14 cellular contexts compared by ENCODE assay signal in the genomic region with DNA sequence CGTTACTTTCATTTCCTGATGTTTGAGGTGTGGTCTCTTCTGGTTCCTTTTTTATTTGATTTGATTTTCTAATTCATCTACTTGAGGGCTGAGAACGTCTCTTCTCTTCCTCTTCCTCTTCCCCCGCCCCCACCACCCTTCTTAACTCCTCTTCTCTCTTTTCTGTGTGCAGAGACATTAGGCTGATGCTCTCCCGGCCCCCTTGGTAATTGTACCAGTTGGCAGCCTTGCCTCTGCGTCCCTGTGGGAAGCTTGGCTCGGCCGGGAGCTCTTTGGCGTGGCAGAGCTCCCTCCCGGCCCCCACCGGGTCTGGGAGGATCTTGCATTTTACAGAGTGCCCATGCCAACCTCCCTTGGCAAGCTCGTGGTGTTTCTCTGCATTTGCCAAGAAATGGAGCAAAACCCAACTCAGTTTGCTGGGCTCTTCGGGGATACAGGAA. TPM values are rescaled to one million over a fixed set of nuclear protein-coding genes. Genes with fewer than 3 reads are reported as not detected.
DNase-seq lines count a peak whose midpoint lies in the region; ATAC-seq, FAIRE-seq and TF ChIP-seq lines count a peak whose summit lies in the region.
"Had no signal": no experiment of that assay in that cellular context is flagged by ENCODE, and none has a peak within 500 bp of the region (broad histone marks: within the 10 kb centered on the region; RNA-seq: fewer than 3 reads in every experiment).

No MANE protein-coding gene starts in this region.

- no TSS peak for BruUV-seq in endothelial cell of umbilical vein (replicated peaks; lab: Mats Ljungman, UMichigan)

- H3K27ac Mint-ChIP-seq in activated CD8-positive, alpha-beta T cell treated with anti-CD3 and anti-CD28 coated beads for 36 hours: no peak overlapping the region
- H3K27ac Mint-ChIP-seq: CD8-positive, alpha-beta T cell; stimulated activated naive B cell treated with anti-CD40 and anti-IgM and Interleukin-4, amounts not matched to agents 10 μg/mL and 1 μg/mL and 100 μg/mL, for 72 hours had no signal

- no peak overlapping the region for H3K4me3 Mint-ChIP-seq in activated CD8-positive, alpha-beta T cell treated with anti-CD3 and anti-CD28 coated beads for 36 hours
- H3K4me3 Mint-ChIP-seq: CD8-positive, alpha-beta T cell; stimulated activated naive B cell treated with anti-CD40 and anti-IgM and Interleukin-4, amounts not matched to agents 10 μg/mL and 1 μg/mL and 100 μg/mL, for 72 hours had no signal

- H3K9me3 Mint-ChIP-seq in activated CD8-positive, alpha-beta T cell treated with anti-CD3 and anti-CD28 coated beads for 36 hours: no peaks in the 10 kb centered on the region
- H3K9me3 Mint-ChIP-seq: CD8-positive, alpha-beta T cell; stimulated activated naive B cell treated with anti-CD40 and anti-IgM and Interleukin-4, amounts not matched to agents 10 μg/mL and 1 μg/mL and 100 μg/mL, for 72 hours had no signal

- POLR2A ChIA-PET in endothelial cell of umbilical vein (lab: Charles Lee): no interaction called here
- POLR2A ChIA-PET in activated CD8-positive, alpha-beta T cell treated with anti-CD3 and anti-CD28 coated beads for 36 hours (lab: Charles Lee): no interaction called here

- H3K4me2 ChIP-seq in BLaER1 treated with 17β-estradiol and CSF1 and Interleukin-3, amounts not matched to agents 10 nM and 100 nM: peak overlapping the region; percentile 16 to 71 (median 47); a peak in 20 of 22 replicates
- no peak overlapping the region for H3K4me2 ChIP-seq in endothelial cell of umbilical vein (ENCODE audit: insufficient read depth, low read length)

- no peaks in the 10 kb centered on the region for H3K9me1 ChIP-seq in endothelial cell of umbilical vein (replicated peaks; ENCODE audit: control insufficient read depth, extremely low read depth, insufficient read depth, low read length)

- H2AFZ ChIP-seq in endothelial cell of umbilical vein (ENCODE audit: low read depth, low read length): peak overlapping the region; percentile 30

- no peaks in the 10 kb centered on the region for H3K9me3 ChIP-seq in BLaER1 treated with 17β-estradiol and CSF1 and Interleukin-3, amounts not matched to agents 10 nM and 100 nM (replicated peaks in 1 of 11)
- H3K9me3 ChIP-seq in endothelial cell of umbilical vein (replicated peaks; ENCODE audit: control insufficient read depth, insufficient read depth, low read length) (no peaks in the 10 kb centered on the region), pancreas (no peaks in the 10 kb centered on the region)

- H3K4me1 Mint-ChIP-seq in activated CD8-positive, alpha-beta T cell treated with anti-CD3 and anti-CD28 coated beads for 36 hours (ENCODE audit: low read depth): peaks cover 4% of the 10 kb centered on the region

- no peak overlapping the region for H3K27ac ChIP-seq in BLaER1 treated with 17β-estradiol and CSF1 and Interleukin-3, amounts not matched to agents 10 nM and 100 nM
- H3K27ac ChIP-seq in endothelial cell of umbilical vein (ENCODE audit: insufficient read depth, low read depth, low read length): no peak overlapping the region
- H3K27ac ChIP-seq in pancreas: no peak overlapping the region

- no peaks in the 10 kb centered on the region for H4K20me1 ChIP-seq in BLaER1 treated with 17β-estradiol and CSF1 and Interleukin-3, amounts not matched to agents 10 nM and 100 nM
- H4K20me1 ChIP-seq in endothelial cell of umbilical vein (replicated peaks; ENCODE audit: control insufficient read depth, extremely low read depth, insufficient read depth, low read length): no peaks in the 10 kb centered on the region

- DNase-seq in NCI-H446 treated with DMSO at 0.1 percent for 48 hours (lab: John Stamatoyannopoulos, UW) (peak; percentile 93), endothelial cell of umbilical vein (ENCODE audit: low read depth, low spot score) (no peak), pancreas (peak in 4 of 6 donors; percentile 23 to 56 (median 42)), D721Med (ENCODE audit: insufficient read length, low spot score) (no peak)
- DNase-seq in stimulated activated naive CD4-positive, alpha-beta T cell (lab: John Stamatoyannopoulos, UW): no peak
- no peak for DNase-seq in activated CD8-positive, alpha-beta T cell treated with anti-CD3 and anti-CD28 coated beads for 36 hours
- DNase-seq: stimulated activated naive B cell treated with anti-CD40 and anti-IgM and Interleukin-4, amounts not matched to agents 10 μg/mL and 1 μg/mL and 100 μg/mL, for 72 hours had no signal

- TF ChIP-seq CTCF in endothelial cell of umbilical vein (IDR thresholded peaks at IDR 0.05; ENCODE audit: extremely low read depth in 1 of 2, insufficient read depth in 1 of 2, low read depth in 1 of 2, low read length in 2 of 2) (no peak), pancreas (IDR thresholded peaks at IDR 0.05) (no peak), D721Med (IDR thresholded peaks at IDR 0.05; ENCODE audit: insufficient read depth, missing control alignments) (no peak)
- TF ChIP-seq CTCF in activated CD8-positive, alpha-beta T cell treated with anti-CD3 and anti-CD28 coated beads for 36 hours (IDR thresholded peaks at IDR 0.05): no peak

- H3K27me3 Mint-ChIP-seq in activated CD8-positive, alpha-beta T cell treated with anti-CD3 and anti-CD28 coated beads for 36 hours: no peaks in the 10 kb centered on the region

- 30 to 36% methylated on average over 12 of the region's 12 CpGs for whole genome bisulfite sequencing in pancreas, 2 donors

- H3K36me3 ChIP-seq in BLaER1 treated with 17β-estradiol and CSF1 and Interleukin-3, amounts not matched to agents 10 nM and 100 nM: no peaks in the 10 kb centered on the region
- H3K36me3 ChIP-seq in endothelial cell of umbilical vein (ENCODE audit: control insufficient read depth in 2 of 2, extremely low read depth in 1 of 2, insufficient read depth in 2 of 2, low read length in 2 of 2) (no peaks in the 10 kb centered on the region), pancreas (no peaks in the 10 kb centered on the region)

- H3K79me2 ChIP-seq in endothelial cell of umbilical vein (ENCODE audit: control insufficient read depth, insufficient read depth, low read length): no peaks in the 10 kb centered on the region

- H3K36me3 Mint-ChIP-seq in activated CD8-positive, alpha-beta T cell treated with anti-CD3 and anti-CD28 coated beads for 36 hours (ENCODE audit: low read depth): no peaks in the 10 kb centered on the region
- H3K36me3 Mint-ChIP-seq: CD8-positive, alpha-beta T cell had no signal

- ATAC-seq in pancreas (peak; percentile 48 to 77 (median 58)), GM18861 (IDR thresholded peaks at IDR 0.05; ENCODE audit: unreplicated experiment) (no peak)
- ATAC-seq in activated CD8-positive, alpha-beta T cell treated with anti-CD3 and anti-CD28 coated beads for 36 hours: no peak
- ATAC-seq: CD8-positive, alpha-beta T cell; K562; stimulated activated naive B cell treated with anti-CD40 and anti-IgM and Interleukin-4, amounts not matched to agents 10 μg/mL and 1 μg/mL and 100 μg/mL, for 72 hours had no signal

- no peaks in the 10 kb centered on the region for H3K27me3 ChIP-seq in BLaER1 treated with 17β-estradiol and CSF1 and Interleukin-3, amounts not matched to agents 10 nM and 100 nM
- H3K27me3 ChIP-seq in endothelial cell of umbilical vein (ENCODE audit: control insufficient read depth in 2 of 2, insufficient read depth in 2 of 2, low read length in 2 of 2) (peaks cover 2 to 6% of the 10 kb centered on the region in 2 experiments), pancreas (no peaks in the 10 kb centered on the region)

- CTCF ChIA-PET in endothelial cell of umbilical vein (lab: Charles Lee): no interaction called here
- CTCF ChIA-PET in activated CD8-positive, alpha-beta T cell treated with anti-CD3 and anti-CD28 coated beads for 36 hours (lab: Charles Lee): no interaction called here

- no peak overlapping the region for H3K4me3 ChIP-seq in BLaER1 treated with 17β-estradiol and CSF1 and Interleukin-3, amounts not matched to agents 10 nM and 100 nM
- H3K4me3 ChIP-seq in endothelial cell of umbilical vein (replicated peaks in 1 of 3; ENCODE audit: insufficient read depth in 1 of 3, low read depth in 1 of 3, low read length in 3 of 3) (no peak overlapping the region), pancreas (no peak overlapping the region)
- H3K4me3 ChIP-seq: K562, lung had no signal

- no peak overlapping the region for H3K9ac ChIP-seq in BLaER1 treated with 17β-estradiol and CSF1 and Interleukin-3, amounts not matched to agents 10 nM and 100 nM
- H3K9ac ChIP-seq in endothelial cell of umbilical vein (replicated peaks; ENCODE audit: extremely low read depth, insufficient read depth, low read length): no peak overlapping the region

- TF ChIP-seq POLR2A in endothelial cell of umbilical vein (IDR thresholded peaks at IDR 0.05; ENCODE audit: low read depth, low read length): no peak

- intact Hi-C loops in endothelial cell of umbilical vein (cut with micrococcal nuclease) (no loop called here), pancreas (cut with DNase I) (no loop called here)
- intact Hi-C loops in activated CD8-positive, alpha-beta T cell treated with anti-CD3 and anti-CD28 coated beads for 36 hours (cut with micrococcal nuclease): no loop called here

- FAIRE-seq in endothelial cell of umbilical vein (lab: Jason Lieb, UNC) (no peak), pancreas (lab: Jason Lieb, UNC) (no peak), D721Med (lab: Jason Lieb, UNC) (no peak)
- FAIRE-seq: K562 had no signal

- dilution Hi-C loops in endothelial cell of umbilical vein (cut with MboI; ENCODE audit: extremely low pct_ligation_motif_present, low sequenced_read_pairs): no loop called here

- H3K4me1 ChIP-seq in BLaER1 treated with 17β-estradiol and CSF1 and Interleukin-3, amounts not matched to agents 10 nM and 100 nM: peaks cover 20 to 31% (median 22%) of the 10 kb centered on the region in 10 experiments
- no peaks in the 10 kb centered on the region for H3K4me1 ChIP-seq in endothelial cell of umbilical vein (ENCODE audit: control insufficient read depth, extremely low read depth, insufficient read depth, low read length)
- H3K4me1 ChIP-seq in pancreas: no peaks in the 10 kb centered on the region

TF ChIP-seq in endothelial cell of umbilical vein, 7 proteins besides CTCF, POLR2A, EP300 and RAD21 (continues in another document):
- no peak for TF ChIP-seq GATA2 (IDR thresholded peaks at IDR 0.05; ENCODE audit: insufficient read depth, insufficient read length, low read depth, low read length)
- no peak for TF ChIP-seq MYC (IDR thresholded peaks at IDR 0.05; ENCODE audit: low read depth, low read length)

RNA-seq across cellular contexts. Expression of gene CRYAA, which starts 19.9 kb away (rescaled TPM):
- total RNA-seq in endothelial cell of umbilical vein: not detected in 2 replicates
- polyA plus RNA-seq in endothelial cell of umbilical vein: not detected in 2 replicates
- not detected in 2 replicates for polyA plus RNA-seq in endothelial cell of umbilical vein (2011; cell fraction: cytosol; rRNA removed)
- not detected in 2 replicates for polyA plus RNA-seq in endothelial cell of umbilical vein (2011; cell fraction: nucleus; rRNA removed)
- polyA plus RNA-seq in endothelial cell of umbilical vein (2012): not detected in 2 replicates
- not detected in 2 replicates for polyA minus RNA-seq in endothelial cell of umbilical vein
- not detected for polyA minus RNA-seq in endothelial cell of umbilical vein (2011; cell fraction: cytosol; rRNA and poly(A)+ RNA removed)
- polyA minus RNA-seq in endothelial cell of umbilical vein (2011; cell fraction: nucleus; rRNA and poly(A)+ RNA removed): not detected in 2 replicates
- total RNA-seq in pancreas: not detected
- not detected for polyA plus RNA-seq in pancreas
- not detected for total RNA-seq in activated CD8-positive, alpha-beta T cell treated with anti-CD3 and anti-CD28 coated beads for 36 hours
- total RNA-seq: CD8-positive, alpha-beta T cell; fibroblast of lung; K562; lung had no signal
- polyA plus RNA-seq: adipose tissue, fibroblast of lung, K562, lung had no signal

Comparison
In these comparisons a context has a peak if more than half of its experiments do, and no peak if none do; other contexts are left out.
1. DNase-seq: peak in NCI-H446 treated with DMSO at 0.1 percent for 48 hours (single experiment) and pancreas (4 of 6); none in endothelial cell of umbilical vein (single experiment), stimulated activated naive CD4-positive, alpha-beta T cell (0 of 6), D721Med (single experiment) and activated CD8-positive, alpha-beta T cell treated with anti-CD3 and anti-CD28 coated beads for 36 hours (single experiment).
2. ATAC-seq: peak in pancreas (4 of 4); none in activated CD8-positive, alpha-beta T cell treated with anti-CD3 and anti-CD28 coated beads for 36 hours (single experiment) and GM18861 (single experiment).